In genomic region chr16:30901201-30902069, GRCh38 we compare ENCODE assay signal across 1 cellular context.
TF ChIP-seq lines count a peak whose summit lies in the region.

No MANE protein-coding gene starts in this region.

TF ChIP-seq in HEK293, 187 proteins besides CTCF, POLR2A, EP300 and RAD21 (continued from another document):
- TF ChIP-seq ZBTB7A (tag by site-specific recombination; IDR thresholded peaks at IDR 0.05; ENCODE audit: low read depth), result no peak
- no peak for TF ChIP-seq ZBTB44 (tag by site-specific recombination; IDR thresholded peaks at IDR 0.05)
- 0 out of 2 replicates have a peak, but pooled peaks have one; percentile 26 for TF ChIP-seq ZNF341 (tag by site-specific recombination; IDR thresholded peaks at IDR 0.05; ENCODE audit: low read depth)
- no peak for TF ChIP-seq ZNF623 (tag by site-specific recombination; IDR thresholded peaks at IDR 0.05)
- TF ChIP-seq ZNF514 (tag by site-specific recombination; IDR thresholded peaks at IDR 0.05), result no peak
- TF ChIP-seq PRDM6 (tag by site-specific recombination; IDR thresholded peaks at IDR 0.05), result no peak
- TF ChIP-seq, protein P1, sequence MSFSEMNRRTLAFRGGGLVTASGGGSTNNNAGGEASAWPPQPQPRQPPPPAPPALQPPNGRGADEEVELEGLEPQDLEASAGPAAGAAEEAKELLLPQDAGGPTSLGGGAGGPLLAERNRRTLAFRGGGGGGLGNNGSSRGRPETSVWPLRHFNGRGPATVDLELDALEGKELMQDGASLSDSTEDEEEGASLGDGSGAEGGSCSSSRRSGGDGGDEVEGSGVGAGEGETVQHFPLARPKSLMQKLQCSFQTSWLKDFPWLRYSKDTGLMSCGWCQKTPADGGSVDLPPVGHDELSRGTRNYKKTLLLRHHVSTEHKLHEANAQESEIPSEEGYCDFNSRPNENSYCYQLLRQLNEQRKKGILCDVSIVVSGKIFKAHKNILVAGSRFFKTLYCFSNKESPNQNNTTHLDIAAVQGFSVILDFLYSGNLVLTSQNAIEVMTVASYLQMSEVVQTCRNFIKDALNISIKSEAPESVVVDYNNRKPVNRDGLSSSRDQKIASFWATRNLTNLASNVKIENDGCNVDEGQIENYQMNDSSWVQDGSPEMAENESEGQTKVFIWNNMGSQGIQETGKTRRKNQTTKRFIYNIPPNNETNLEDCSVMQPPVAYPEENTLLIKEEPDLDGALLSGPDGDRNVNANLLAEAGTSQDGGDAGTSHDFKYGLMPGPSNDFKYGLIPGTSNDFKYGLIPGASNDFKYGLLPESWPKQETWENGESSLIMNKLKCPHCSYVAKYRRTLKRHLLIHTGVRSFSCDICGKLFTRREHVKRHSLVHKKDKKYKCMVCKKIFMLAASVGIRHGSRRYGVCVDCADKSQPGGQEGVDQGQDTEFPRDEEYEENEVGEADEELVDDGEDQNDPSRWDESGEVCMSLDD (tag by site-specific recombination; IDR thresholded peaks at IDR 0.05), result no peak
- TF ChIP-seq ZXDB (tag by site-specific recombination; IDR thresholded peaks at IDR 0.05), result 0 out of 2 replicates have a peak, but pooled peaks have one; percentile 12
- TF ChIP-seq, protein P2, sequence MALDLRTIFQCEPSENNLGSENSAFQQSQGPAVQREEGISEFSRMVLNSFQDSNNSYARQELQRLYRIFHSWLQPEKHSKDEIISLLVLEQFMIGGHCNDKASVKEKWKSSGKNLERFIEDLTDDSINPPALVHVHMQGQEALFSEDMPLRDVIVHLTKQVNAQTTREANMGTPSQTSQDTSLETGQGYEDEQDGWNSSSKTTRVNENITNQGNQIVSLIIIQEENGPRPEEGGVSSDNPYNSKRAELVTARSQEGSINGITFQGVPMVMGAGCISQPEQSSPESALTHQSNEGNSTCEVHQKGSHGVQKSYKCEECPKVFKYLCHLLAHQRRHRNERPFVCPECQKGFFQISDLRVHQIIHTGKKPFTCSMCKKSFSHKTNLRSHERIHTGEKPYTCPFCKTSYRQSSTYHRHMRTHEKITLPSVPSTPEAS (tag by site-specific recombination; IDR thresholded peaks at IDR 0.05), result no peak
- peak; percentile 75 for TF ChIP-seq ZNF335 (tag by site-specific recombination; conservative IDR thresholded peaks at IDR 0.05)
